In genomic region chr15:37206690-37207089, GRCh38 we compare ENCODE assay signal across 28 cellular contexts.
"Had no signal": no experiment of that assay in that cellular context is flagged by ENCODE, and none has a peak within 500 bp of the region (broad histone marks: within the 10 kb centered on the region; RNA-seq: fewer than 3 reads in every experiment).

No MANE protein-coding gene starts in this region.

- H3K36me3 Mint-ChIP-seq: mesothelial cell of epicardium; naive thymus-derived CD4-positive, alpha-beta T cell; natural killer cell treated with Interleukin-12 subunit alpha and Interleukin-12 subunit beta and Interleukin-15 and Interleukin-18, amount 100 ng/mL, for 72 hours; stimulated activated memory B cell treated with anti-CD40 and anti-IgM and Interleukin-4, amounts not matched to agents 10 μg/mL and 1 μg/mL and 100 μg/mL, for 72 hours had no signal

- H3K27ac Mint-ChIP-seq: mesothelial cell of epicardium; naive thymus-derived CD4-positive, alpha-beta T cell; natural killer cell treated with Interleukin-12 subunit alpha and Interleukin-12 subunit beta and Interleukin-15 and Interleukin-18, amount 100 ng/mL, for 72 hours; progenitor cell of endocrine pancreas; stimulated activated memory B cell treated with anti-CD40 and anti-IgM and Interleukin-4, amounts not matched to agents 10 μg/mL and 1 μg/mL and 100 μg/mL, for 72 hours had no signal

- H3K27ac ChIP-seq: left lung, ovary, sigmoid colon, stomach, testis, thyroid gland, transverse colon, upper lobe of left lung, vagina had no signal

- H3K4me3 Mint-ChIP-seq: mesothelial cell of epicardium; naive thymus-derived CD4-positive, alpha-beta T cell; natural killer cell treated with Interleukin-12 subunit alpha and Interleukin-12 subunit beta and Interleukin-15 and Interleukin-18, amount 100 ng/mL, for 72 hours; stimulated activated memory B cell treated with anti-CD40 and anti-IgM and Interleukin-4, amounts not matched to agents 10 μg/mL and 1 μg/mL and 100 μg/mL, for 72 hours had no signal

- H3K27me3 Mint-ChIP-seq: natural killer cell treated with Interleukin-12 subunit alpha and Interleukin-12 subunit beta and Interleukin-15 and Interleukin-18, amount 100 ng/mL, for 72 hours; progenitor cell of endocrine pancreas; stimulated activated memory B cell treated with anti-CD40 and anti-IgM and Interleukin-4, amounts not matched to agents 10 μg/mL and 1 μg/mL and 100 μg/mL, for 72 hours had no signal

- H3K9me3 ChIP-seq: left lung, ovary, sigmoid colon, stomach, testis, thyroid gland, transverse colon, upper lobe of left lung, vagina had no signal

- DNase-seq: head of caudate nucleus; kidney glomerular epithelial cell; left cardiac atrium; left lung; mesendoderm; naive thymus-derived CD4-positive, alpha-beta T cell; ovary; retina; right cardiac atrium; sigmoid colon; stimulated activated CD4-positive, alpha-beta T cell treated with anti-CD3 and anti-CD28 coated beads, Interleukin-1b, Interleukin-23, amount 100 ng/mL, for 48 hours; stimulated activated CD4-positive, alpha-beta T cell treated with anti-CD3 and anti-CD28 coated beads, Interleukin-2, amount 100 ng/mL, for 48 hours; stimulated activated CD4-positive, alpha-beta T cell treated with anti-CD3 and anti-CD28 coated beads, Interleukin-4, amount 100 ng/mL, for 4 hours; stimulated activated CD8-positive, alpha-beta memory T cell treated with anti-CD3 and anti-CD28 coated beads, Interleukin-4, amount 100 ng/mL, for 48 hours; stimulated activated naive CD8-positive, alpha-beta T cell treated with anti-CD3 and anti-CD28 coated beads, Interleukin-15, Interleukin-2, amounts not matched to agents 100 U/mL and 50 U/mL, for 24 hours; stomach; testis; thyroid gland; transverse colon; upper lobe of left lung had no signal

- H3K9me3 Mint-ChIP-seq: mesothelial cell of epicardium; stimulated activated memory B cell treated with anti-CD40 and anti-IgM and Interleukin-4, amounts not matched to agents 10 μg/mL and 1 μg/mL and 100 μg/mL, for 72 hours had no signal

- H3K4me1 Mint-ChIP-seq: naive thymus-derived CD4-positive, alpha-beta T cell; stimulated activated memory B cell treated with anti-CD40 and anti-IgM and Interleukin-4, amounts not matched to agents 10 μg/mL and 1 μg/mL and 100 μg/mL, for 72 hours had no signal

- H3K4me3 ChIP-seq: left lung, lung, ovary, sigmoid colon, smooth muscle cell, stomach, testis, thyroid gland, transverse colon, upper lobe of left lung, vagina had no signal

- H3K4me2 ChIP-seq: smooth muscle cell had no signal

- H3K27me3 ChIP-seq: left lung, ovary, sigmoid colon, stomach, testis, thyroid gland, transverse colon, upper lobe of left lung, vagina had no signal

- H3K4me1 ChIP-seq: left lung, sigmoid colon, stomach, testis, thyroid gland, transverse colon, upper lobe of left lung, vagina had no signal

- H3K36me3 ChIP-seq: left lung, ovary, sigmoid colon, stomach, thyroid gland, transverse colon, upper lobe of left lung, vagina had no signal

- ATAC-seq: left cardiac atrium; left lung; naive thymus-derived CD4-positive, alpha-beta T cell; natural killer cell treated with Interleukin-12 subunit alpha and Interleukin-12 subunit beta and Interleukin-15 and Interleukin-18, amount 100 ng/mL, for 72 hours; right cardiac atrium; stimulated activated memory B cell treated with anti-CD40 and anti-IgM and Interleukin-4, amounts not matched to agents 10 μg/mL and 1 μg/mL and 100 μg/mL, for 72 hours; stimulated activated naive CD8-positive, alpha-beta T cell treated with anti-CD3 and anti-CD28 coated beads, Interleukin-15, Interleukin-2, amounts not matched to agents 100 U/mL and 50 U/mL, for 24 hours had no signal

- FAIRE-seq: keratinocyte had no signal
